8 cellular contexts compared by ENCODE assay signal in the genomic region with DNA sequence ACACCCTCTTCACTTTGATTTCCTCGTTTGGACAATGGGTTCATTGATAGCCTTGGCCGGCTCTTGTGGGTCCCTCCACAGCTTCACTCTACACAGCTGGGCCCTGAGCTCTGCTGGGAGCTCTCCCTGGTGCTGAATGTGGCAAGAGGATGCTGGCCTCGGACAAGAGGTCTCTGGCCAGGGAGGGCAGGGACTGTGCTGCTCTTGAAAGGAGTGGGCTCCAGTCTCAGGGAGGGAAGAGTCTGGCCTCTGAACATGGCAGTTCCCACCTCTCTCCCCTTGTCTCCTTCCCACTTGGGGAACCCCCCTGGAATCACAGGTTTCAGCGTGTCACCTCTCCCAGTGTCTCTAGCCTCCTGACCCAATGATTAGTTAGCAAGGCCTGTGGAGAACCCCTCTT. TPM values are rescaled to one million over a fixed set of nuclear protein-coding genes. Genes with fewer than 3 reads are reported as not detected.
DNase-seq lines count a peak whose midpoint lies in the region; ATAC-seq and TF ChIP-seq lines count a peak whose summit lies in the region.

No MANE protein-coding gene starts in this region.

- ATAC-seq in GM18519 (IDR thresholded peaks at IDR 0.05; ENCODE audit: low FRiP score, unreplicated experiment) = no peak
- ATAC-seq in HG03025 (IDR thresholded peaks at IDR 0.05; ENCODE audit: low FRiP score, unreplicated experiment) = no peak

- no peak overlapping the region for H3K4me3 ChIP-seq in fibroblast of mammary gland (ENCODE audit: control insufficient read depth, low read depth, low read length)

- no peak for TF ChIP-seq CTCF in fibroblast of mammary gland (conservative IDR thresholded peaks at IDR 0.05; ENCODE audit: control insufficient read depth, insufficient read depth, low read depth, low read length)

- peak; percentile 19 for DNase-seq in stimulated activated CD4-positive, alpha-beta T cell treated with anti-CD3 and anti-CD28 coated beads, Interleukin-4, amount 100 ng/mL, for 48 hours (ENCODE audit: low read depth in 2 of 2)
- no peak for DNase-seq in stimulated activated CD4-positive, alpha-beta T cell treated with anti-CD3 and anti-CD28 coated beads, Interleukin-12 subunit alpha, Interleukin-12 subunit beta, amount 100 ng/mL, for 4 hours
- DNase-seq in SW480 (ENCODE audit: low spot score) = peak; percentile 69
- peak; percentile 66 for DNase-seq in fibroblast of mammary gland (ENCODE audit: low read depth)
- peak; percentile 57 for DNase-seq in occipital lobe (lab: John Stamatoyannopoulos, UW)
- DNase-seq in SK-N-DZ (ENCODE audit: low spot score) = no peak

RNA-seq across cellular contexts. Expression of gene CABP7, which starts 3.0 kb away (rescaled TPM):
- total RNA-seq in occipital lobe = 1.1 TPM
- 0.07 and 0.29 TPM in 2 replicates for polyA plus RNA-seq in SK-N-DZ (2014; cell fraction: cytosol; rRNA removed)
- 0.03 and 0.05 TPM in 2 replicates for polyA plus RNA-seq in SK-N-DZ (2014; cell fraction: nucleus; rRNA removed)

RNA-seq across cellular contexts. Expression of gene ZMAT5, which starts 50.0 kb away (rescaled TPM):
- 10.3 TPM for total RNA-seq in occipital lobe
- polyA plus RNA-seq in SK-N-DZ (2014; cell fraction: cytosol; rRNA removed) = 49.1 and 51.6 TPM in 2 replicates
- 28.3 and 37.1 TPM in 2 replicates for polyA plus RNA-seq in SK-N-DZ (2014; cell fraction: nucleus; rRNA removed)

RNA-seq across cellular contexts. Expression of gene UQCR10, which starts 50.4 kb away (rescaled TPM):
- total RNA-seq in occipital lobe = 35.7 TPM
- polyA plus RNA-seq in SK-N-DZ (2014; cell fraction: cytosol; rRNA removed) = 98.6 and 126 TPM in 2 replicates
- polyA plus RNA-seq in SK-N-DZ (2014; cell fraction: nucleus; rRNA removed) = 87.0 and 107 TPM in 2 replicates

Comparison
In these comparisons a context has a peak if more than half of its experiments do, and no peak if none do; other contexts are left out.
1. DNase-seq: peak in stimulated activated CD4-positive, alpha-beta T cell treated with anti-CD3 and anti-CD28 coated beads, Interleukin-4, amount 100 ng/mL, for 48 hours (2 of 2), SW480 (single experiment), fibroblast of mammary gland (single experiment) and occipital lobe (single experiment); none in stimulated activated CD4-positive, alpha-beta T cell treated with anti-CD3 and anti-CD28 coated beads, Interleukin-12 subunit alpha, Interleukin-12 subunit beta, amount 100 ng/mL, for 4 hours (single experiment) and SK-N-DZ (single experiment).